ENCODE assay signal across 16 cellular contexts in genomic region chr1:117631361-117631760, GRCh38. TPM values are rescaled to one million over a fixed set of nuclear protein-coding genes. Genes with fewer than 3 reads are reported as not detected.
DNase-seq lines count a peak whose midpoint lies in the region; ATAC-seq and TF ChIP-seq lines count a peak whose summit lies in the region.
"Had no signal": no experiment of that assay in that cellular context is flagged by ENCODE, and none has a peak within 500 bp of the region (broad histone marks: within the 10 kb centered on the region; RNA-seq: fewer than 3 reads in every experiment).

No MANE protein-coding gene starts in this region.

- TF ChIP-seq EP300 in upper lobe of left lung (IDR thresholded peaks at IDR 0.05), result peak in 2 of 4 donors; percentile 39 to 68

- WGBS in hepatocyte (ENCODE audit: low lambda C conversion rate, missing lambda C conversion rate), result 53% methylated on average over 4 of the region's 4 CpGs
- 62 to 64% methylated on average over 3 to 4 of the region's 4 CpGs for WGBS in upper lobe of left lung, 2 donors

- H3K4me1 Mint-ChIP-seq in activated naive CD4-positive, alpha-beta T cell treated with anti-CD3 and anti-CD28 coated beads, Interleukin-2, amount 10 ng/mL, durations not matched to agents 7 days and 5 days, result peaks cover 70% of the 10 kb centered on the region
- H3K4me1 Mint-ChIP-seq in activated naive CD4-positive, alpha-beta T cell treated with anti-CD3 and anti-CD28 coated beads for 36 hours (ENCODE audit: low read depth), result peaks cover 9% of the 10 kb centered on the region

- H3K27ac ChIP-seq in hepatocyte, result no peak overlapping the region
- peak overlapping the region in 3 of 4 donors; percentile 7 to 60 (median 12) for H3K27ac ChIP-seq in upper lobe of left lung
- H3K27ac ChIP-seq: adrenal gland, esophagus muscularis mucosa, uterus had no signal

- no peaks in the 10 kb centered on the region for H3K9me3 ChIP-seq in hepatocyte (ENCODE audit: low read depth)
- H3K9me3 ChIP-seq in upper lobe of left lung, result no peaks in the 10 kb centered on the region
- H3K9me3 ChIP-seq: adrenal gland, esophagus muscularis mucosa, uterus had no signal

- H3K27ac Mint-ChIP-seq in activated naive CD4-positive, alpha-beta T cell treated with anti-CD3 and anti-CD28 coated beads, Interleukin-2, amount 10 ng/mL, durations not matched to agents 7 days and 5 days, result no peak overlapping the region
- H3K27ac Mint-ChIP-seq in activated naive CD4-positive, alpha-beta T cell treated with anti-CD3 and anti-CD28 coated beads for 36 hours, result no peak overlapping the region
- H3K27ac Mint-ChIP-seq: WTC11 had no signal

- no peak overlapping the region for H2AFZ ChIP-seq in hepatocyte

- peaks cover 28% of the 10 kb centered on the region for H3K36me3 Mint-ChIP-seq in activated naive CD4-positive, alpha-beta T cell treated with anti-CD3 and anti-CD28 coated beads, Interleukin-2, amount 10 ng/mL, durations not matched to agents 7 days and 5 days
- H3K36me3 Mint-ChIP-seq in activated naive CD4-positive, alpha-beta T cell treated with anti-CD3 and anti-CD28 coated beads for 36 hours (ENCODE audit: low read depth), result no peaks in the 10 kb centered on the region
- H3K36me3 Mint-ChIP-seq: WTC11 had no signal

- no peaks in the 10 kb centered on the region for H3K9me3 Mint-ChIP-seq in activated naive CD4-positive, alpha-beta T cell treated with anti-CD3 and anti-CD28 coated beads, Interleukin-2, amount 10 ng/mL, durations not matched to agents 7 days and 5 days
- H3K9me3 Mint-ChIP-seq in activated naive CD4-positive, alpha-beta T cell treated with anti-CD3 and anti-CD28 coated beads for 36 hours, result no peaks in the 10 kb centered on the region
- H3K9me3 Mint-ChIP-seq: WTC11 had no signal

- intact Hi-C loops in activated naive CD4-positive, alpha-beta T cell treated with anti-CD3 and anti-CD28 coated beads for 36 hours (cut with micrococcal nuclease), result no loop called here

- no peak for TF ChIP-seq POLR2A in upper lobe of left lung (IDR thresholded peaks at IDR 0.05)

- H3K79me2 ChIP-seq in hepatocyte, result no peaks in the 10 kb centered on the region

- CTCF ChIA-PET in activated naive CD4-positive, alpha-beta T cell treated with anti-CD3 and anti-CD28 coated beads, Interleukin-2, amount 10 ng/mL, durations not matched to agents 7 days and 5 days (lab: Charles Lee), result interaction anchor here (1.1 to 1.2 kb wide), 2 partner anchors 93 to 126 kb away, joined by 3 read pairs; no protein-coding TSS in a partner anchor
- CTCF ChIA-PET in activated naive CD4-positive, alpha-beta T cell treated with anti-CD3 and anti-CD28 coated beads for 36 hours (lab: Charles Lee), result interaction anchor here (2.0 kb wide), 1 partner anchor 123 kb away, joined by 4 read pairs; no protein-coding TSS in a partner anchor

- in situ Hi-C loops in G401 (cut with HindIII; ENCODE audit: low sequenced_read_pairs), result no loop called here

- H4K20me1 ChIP-seq in hepatocyte (ENCODE audit: insufficient read depth, poor library complexity, severe bottlenecking), result no peaks in the 10 kb centered on the region

- ATAC-seq in upper lobe of left lung (ENCODE audit: low FRiP score in 2 of 2) (peak; percentile 43 to 73), HG03175 (IDR thresholded peaks at IDR 0.05; ENCODE audit: unreplicated experiment) (no peak)
- ATAC-seq: T-helper 17 cell had no signal

- peak; percentile 29 for DNase-seq in activated naive CD4-positive, alpha-beta T cell treated with anti-CD3 and anti-CD28 coated beads, Interleukin-2, amount 10 ng/mL, durations not matched to agents 7 days and 5 days
- DNase-seq in activated naive CD4-positive, alpha-beta T cell treated with anti-CD3 and anti-CD28 coated beads for 36 hours, result no peak
- DNase-seq in NCI-H2196 treated with DMSO at 0.1 percent for 48 hours (lab: John Stamatoyannopoulos, UW; ENCODE audit: unreplicated experiment) (peak; percentile 73), hepatocyte (ENCODE audit: low spot score) (peak; percentile 25), upper lobe of left lung (peak in 1 of 2 donors; percentile 63), hepatic stellate cell (ENCODE audit: low spot score) (no peak), G401 (ENCODE audit: low spot score) (no peak)
- DNase-seq: ACHN; adrenal gland; mesendoderm; stimulated activated naive CD4-positive, alpha-beta T cell treated with Interleukin-2 at 50 U/mL for 16 hours; T-helper 17 cell; uterus had no signal

- H3K4me3 ChIP-seq in hepatocyte (no peak overlapping the region), upper lobe of left lung (no peak overlapping the region)
- H3K4me3 ChIP-seq: adrenal gland, esophagus muscularis mucosa, uterus had no signal

- H3K9me2 ChIP-seq in hepatocyte (replicated peaks; ENCODE audit: insufficient read depth), result no peaks in the 10 kb centered on the region

- H3K36me3 ChIP-seq in hepatocyte (replicated peaks; ENCODE audit: insufficient read depth, low read depth) (no peaks in the 10 kb centered on the region), upper lobe of left lung (no peaks in the 10 kb centered on the region)
- H3K36me3 ChIP-seq: adrenal gland, esophagus muscularis mucosa, uterus had no signal

- peaks cover 26% of the 10 kb centered on the region for H3K27me3 Mint-ChIP-seq in activated naive CD4-positive, alpha-beta T cell treated with anti-CD3 and anti-CD28 coated beads, Interleukin-2, amount 10 ng/mL, durations not matched to agents 7 days and 5 days
- peaks cover 3% of the 10 kb centered on the region for H3K27me3 Mint-ChIP-seq in activated naive CD4-positive, alpha-beta T cell treated with anti-CD3 and anti-CD28 coated beads for 36 hours (ENCODE audit: low read depth)
- H3K27me3 Mint-ChIP-seq: T-helper 17 cell had no signal

- H3K4me1 ChIP-seq in hepatocyte (ENCODE audit: insufficient read depth), result peaks cover 17% of the 10 kb centered on the region
- H3K4me1 ChIP-seq in upper lobe of left lung, result peaks cover 0 to 53% (median 24%) of the 10 kb centered on the region in 4 donors
- H3K4me1 ChIP-seq: adrenal gland, uterus had no signal

- H3K27me3 ChIP-seq in hepatocyte, result no peaks in the 10 kb centered on the region
- H3K27me3 ChIP-seq in upper lobe of left lung, result no peaks in the 10 kb centered on the region
- H3K27me3 ChIP-seq: adrenal gland, esophagus muscularis mucosa, uterus had no signal

- no peak overlapping the region for H3K4me3 Mint-ChIP-seq in activated naive CD4-positive, alpha-beta T cell treated with anti-CD3 and anti-CD28 coated beads, Interleukin-2, amount 10 ng/mL, durations not matched to agents 7 days and 5 days
- no peak overlapping the region for H3K4me3 Mint-ChIP-seq in activated naive CD4-positive, alpha-beta T cell treated with anti-CD3 and anti-CD28 coated beads for 36 hours
- H3K4me3 Mint-ChIP-seq: T-helper 17 cell, WTC11 had no signal

- H3K4me2 ChIP-seq in hepatocyte, result no peak overlapping the region

- no peak for TF ChIP-seq CTCF in hepatocyte (IDR thresholded peaks at IDR 0.05; ENCODE audit: poor library complexity)
- no peak for TF ChIP-seq CTCF in upper lobe of left lung (IDR thresholded peaks at IDR 0.05)

RNA-seq across cellular contexts. Expression of gene TENT5C, which starts 25.5 kb away (rescaled TPM):
- total RNA-seq in activated naive CD4-positive, alpha-beta T cell treated with anti-CD3 and anti-CD28 coated beads for 36 hours, result 10 to 100 TPM; 10.7 to 11.2 TPM
- total RNA-seq in hepatocyte, result 4.1 and 5.5 TPM in 2 replicates
- polyA plus RNA-seq in hepatocyte, result 2.4 and 2.5 TPM in 2 replicates
- total RNA-seq in upper lobe of left lung, result 10 to 100 TPM in 5 of 6 donors, 1 to 10 TPM in 1; 8.1 to 37.8 (median 18.4) TPM
- total RNA-seq in G401 (2014; rRNA removed; shearing (Covaris generic)), result 0.25 and 0.85 TPM in 2 replicates

Comparison
In these comparisons a context has a peak if more than half of its experiments do, and no peak if none do; other contexts are left out.
1. DNase-seq: peak in activated naive CD4-positive, alpha-beta T cell treated with anti-CD3 and anti-CD28 coated beads, Interleukin-2, amount 10 ng/mL, durations not matched to agents 7 days and 5 days (single experiment), NCI-H2196 treated with DMSO at 0.1 percent for 48 hours (single experiment) and hepatocyte (single experiment); none in activated naive CD4-positive, alpha-beta T cell treated with anti-CD3 and anti-CD28 coated beads for 36 hours (single experiment), hepatic stellate cell (single experiment) and G401 (single experiment).